In the genomic region with DNA sequence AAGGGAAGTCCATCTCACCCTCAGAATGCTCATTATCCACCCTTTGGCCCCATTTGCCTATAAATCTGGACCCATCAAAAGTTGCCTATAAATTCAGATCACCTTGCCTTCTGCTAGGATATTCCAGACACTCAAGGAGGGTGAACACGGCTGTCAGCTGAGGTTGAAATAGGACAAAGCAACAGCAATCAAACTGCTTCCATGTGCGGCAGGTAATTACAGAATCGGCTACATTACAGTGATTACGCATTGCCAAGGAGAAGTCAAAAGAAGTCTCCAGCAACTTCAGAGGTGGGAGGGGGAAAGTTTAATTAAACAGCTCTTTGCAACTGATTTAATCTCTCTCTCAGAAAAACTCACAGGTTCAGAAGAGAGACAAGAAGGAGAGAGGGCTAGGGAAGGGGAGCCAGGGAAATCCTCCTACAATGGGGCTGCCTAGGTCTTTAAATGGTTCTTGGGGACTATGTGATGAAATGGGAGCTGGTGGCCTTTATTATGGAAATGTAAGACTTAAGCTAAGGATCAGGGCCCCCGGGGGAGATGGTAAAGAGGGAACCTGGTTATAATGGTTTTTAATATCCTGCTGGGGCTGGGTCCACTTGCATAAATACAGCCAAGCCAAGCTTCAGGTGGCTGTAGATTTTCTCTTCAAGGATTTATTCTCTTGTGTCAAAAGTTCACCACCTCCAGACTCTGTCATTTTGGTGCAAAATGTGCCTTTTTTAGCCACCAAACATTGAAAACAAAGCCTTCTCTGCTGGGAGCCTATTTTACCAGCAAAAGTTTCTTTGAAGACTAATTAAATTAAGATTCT, we compare ENCODE assay signal across 31 cellular contexts.
A peak's percentile ranks its signal among the peaks of the same experiment; 100 is the strongest.
DNase-seq lines count a peak whose midpoint lies in the region; ATAC-seq and FAIRE-seq lines count a peak whose summit lies in the region.
"Had no signal": no experiment of that assay in that cellular context is flagged by ENCODE, and none has a peak within 500 bp of the region (broad histone marks: within the 10 kb centered on the region; RNA-seq: fewer than 3 reads in every experiment).

No MANE protein-coding gene starts in this region.

- H2BK120ac ChIP-seq in neuronal stem cell (ENCODE audit: low read depth, low read length), result no peak overlapping the region

- no peak overlapping the region for H3K23ac ChIP-seq in neuronal stem cell (ENCODE audit: low read depth, low read length, poor library complexity)

- FAIRE-seq in GM19239 (lab: Jason Lieb, UNC), result no peak
- FAIRE-seq: HTR-8/SVneo had no signal

- H3K27me3 ChIP-seq in NT2/D1 (ENCODE audit: insufficient read depth, insufficient read length), result no peaks in the 10 kb centered on the region
- peaks cover 61% of the 10 kb centered on the region for H3K27me3 ChIP-seq in iPS-18a (ENCODE audit: control insufficient read depth, insufficient read depth, low read length)
- peaks cover 0 to 30% (median 0%) of the 10 kb centered on the region in 3 experiments for H3K27me3 ChIP-seq in neuronal stem cell (ENCODE audit: control insufficient read depth in 3 of 3, insufficient read depth in 3 of 3, low read depth in 1 of 3, low read length in 3 of 3)
- H3K27me3 ChIP-seq: adrenal gland, breast epithelium, colonic mucosa, gastroesophageal sphincter, ovary, right atrium auricular region had no signal

- H3K27ac ChIP-seq in iPS-18a (ENCODE audit: low read length), result no peak overlapping the region
- peak overlapping the region; percentile 48 for H3K27ac ChIP-seq in neuronal stem cell (replicated peaks; ENCODE audit: low read length)
- H3K27ac ChIP-seq: adrenal gland, breast epithelium, colonic mucosa, gastroesophageal sphincter, GM23248, ovary, right atrium auricular region had no signal

- no peak overlapping the region for H4K8ac ChIP-seq in neuronal stem cell (ENCODE audit: low read depth, low read length)

- peaks cover 2% of the 10 kb centered on the region for H3K4me1 ChIP-seq in NT2/D1 (ENCODE audit: insufficient read depth, insufficient read length)
- H3K4me1 ChIP-seq in iPS-18a (ENCODE audit: control insufficient read depth, low read depth, low read length), result peaks cover 42% of the 10 kb centered on the region
- peaks cover 16 to 18% of the 10 kb centered on the region in 2 donors for H3K4me1 ChIP-seq in neuronal stem cell (ENCODE audit: control insufficient read depth in 2 of 2, insufficient read depth in 1 of 2, low read depth in 1 of 2, low read length in 2 of 2)
- H3K4me1 ChIP-seq: adrenal gland, breast epithelium, colonic mucosa, right atrium auricular region had no signal

- no peak overlapping the region for H3K18ac ChIP-seq in neuronal stem cell (ENCODE audit: low read length)

- H4K91ac ChIP-seq in neuronal stem cell (ENCODE audit: low read depth, low read length, poor library complexity), result no peak overlapping the region

- WGBS in neuronal stem cell (ENCODE audit: extremely low coverage in 2 of 2, insufficient read length in 2 of 2, insufficient replicate concordance in 1 of 2), 2 donors, result no CpG with 5 or more reads among the region's 5 CpGs

- H3K4me2 ChIP-seq in neuronal stem cell (ENCODE audit: insufficient read depth, low read length, poor library complexity, severe bottlenecking), result no peak overlapping the region
- H3K4me2 ChIP-seq: SK-N-SH had no signal

- no peak overlapping the region for H2AK5ac ChIP-seq in neuronal stem cell (ENCODE audit: low read depth, low read length)

- H2BK15ac ChIP-seq in neuronal stem cell (ENCODE audit: low read length), result no peak overlapping the region

- H3K9me3 ChIP-seq in NT2/D1 (ENCODE audit: insufficient read depth, low read length) (no peaks in the 10 kb centered on the region), iPS-18a (ENCODE audit: control insufficient read depth, low read depth, low read length) (no peaks in the 10 kb centered on the region), neuronal stem cell (replicated peaks in 1 of 2; ENCODE audit: control insufficient read depth in 2 of 2, insufficient read depth in 1 of 2, low read depth in 1 of 2, low read length in 2 of 2) (peaks cover 0 to 2% of the 10 kb centered on the region in 2 donors)
- H3K9me3 ChIP-seq: adrenal gland, breast epithelium, colonic mucosa, gastroesophageal sphincter, ovary, right atrium auricular region, SK-N-SH had no signal

- H3K4me3 ChIP-seq in NT2/D1 (ENCODE audit: insufficient read length, low read depth), result no peak overlapping the region
- H3K4me3 ChIP-seq in iPS-18a (ENCODE audit: low read length), result peak overlapping the region; percentile 50
- no peak overlapping the region for H3K4me3 ChIP-seq in neuronal stem cell (ENCODE audit: low read length in 2 of 2)
- H3K4me3 ChIP-seq: adrenal gland, breast epithelium, colonic mucosa, gastroesophageal sphincter, GM23248, ovary, right atrium auricular region had no signal

- no peak for ATAC-seq in HG03469 (IDR thresholded peaks at IDR 0.05; ENCODE audit: unreplicated experiment)
- ATAC-seq: activated T-cell treated with anti-CD3 and anti-CD28 coated beads, Interleukin-2, amount 50 U/mL, for 4 hours; CD8-positive, alpha-beta T cell; gastroesophageal sphincter; left colon; stimulated activated effector memory CD8-positive, alpha-beta T cell treated with anti-CD3 and anti-CD28 coated beads, Interleukin-12 subunit alpha, Interleukin-12 subunit beta, amount 100 ng/mL, for 72 hours had no signal

- no peak overlapping the region for H2BK5ac ChIP-seq in neuronal stem cell (ENCODE audit: low read length)

- H3K9ac ChIP-seq in NT2/D1 (ENCODE audit: insufficient read length, low read depth), result no peak overlapping the region
- peak overlapping the region; percentile 41 for H3K9ac ChIP-seq in iPS-18a (ENCODE audit: low read length)
- no peak overlapping the region for H3K9ac ChIP-seq in neuronal stem cell (ENCODE audit: low read depth, low read length, poor library complexity)
- H3K9ac ChIP-seq: GM23248, SK-N-SH had no signal

- H3K79me1 ChIP-seq in neuronal stem cell (ENCODE audit: low read depth, low read length), result no peaks in the 10 kb centered on the region

- no peak overlapping the region for H2AFZ ChIP-seq in neuronal stem cell (ENCODE audit: low read length)
- H2AFZ ChIP-seq: GM23248 had no signal

- H3K14ac ChIP-seq in neuronal stem cell (ENCODE audit: low read length), result no peak overlapping the region

- no peak overlapping the region for H2BK12ac ChIP-seq in neuronal stem cell (ENCODE audit: low read length)

- peak; percentile 29 for DNase-seq in NCI-H1436 (lab: John Stamatoyannopoulos, UW)
- no peak for DNase-seq in NCI-H1436 treated with DMSO at 0.1 percent for 48 hours (lab: John Stamatoyannopoulos, UW)
- peak; percentile 94 for DNase-seq in NT2/D1 (ENCODE audit: low read depth, low spot score)
- peak; percentile 68 for DNase-seq in neuronal stem cell (ENCODE audit: low spot score)
- no peak for DNase-seq in GM19239 (ENCODE audit: insufficient read length, low spot score)
- DNase-seq in NCI-H2081 (lab: John Stamatoyannopoulos, UW), result no peak
- DNase-seq: 8988T; activated CD4-positive, alpha-beta T cell treated with anti-CD3 and anti-CD28 coated beads for 48 hours; activated naive CD4-positive, alpha-beta T cell; activated T-cell treated with anti-CD3 and anti-CD28 coated beads, Interleukin-2, amount 50 U/mL, for 4 hours; adrenal gland; CD8-positive, alpha-beta T cell; colonic mucosa; DMS153; GM23248; Karpas-422; left colon; NCI-H1048; NCI-H2171 treated with DMSO at 0.1 percent for 48 hours; NCI-H748 treated with DMSO at 0.1 percent for 48 hours; ovary; SK-N-SH; substantia nigra; T-helper 2 cell had no signal

- H3K4ac ChIP-seq in neuronal stem cell (ENCODE audit: low read length), result no peak overlapping the region

- H3K36me3 ChIP-seq in NT2/D1 (ENCODE audit: insufficient read depth, insufficient read length, low read length) (no peaks in the 10 kb centered on the region), iPS-18a (ENCODE audit: control insufficient read depth, low read depth, low read length) (no peaks in the 10 kb centered on the region), neuronal stem cell (replicated peaks in 1 of 2; ENCODE audit: control insufficient read depth in 2 of 2, insufficient read depth in 2 of 2, low read length in 2 of 2) (no peaks in the 10 kb centered on the region)
- H3K36me3 ChIP-seq: adrenal gland, breast epithelium, colonic mucosa, gastroesophageal sphincter, ovary, right atrium auricular region had no signal

Comparison
In these comparisons a context has a peak if more than half of its experiments do, and no peak if none do; other contexts are left out.
1. DNase-seq: peak in NCI-H1436 (single experiment), NT2/D1 (single experiment) and neuronal stem cell (single experiment); none in NCI-H1436 treated with DMSO at 0.1 percent for 48 hours (single experiment), GM19239 (single experiment) and NCI-H2081 (0 of 2).